8 cellular contexts compared by ENCODE assay signal in genomic region chr1:154961207-154961496, GRCh38. TPM values are rescaled to one million over a fixed set of nuclear protein-coding genes. Genes with fewer than 3 reads are reported as not detected.
DNase-seq lines count a peak whose midpoint lies in the region; ATAC-seq, FAIRE-seq and TF ChIP-seq lines count a peak whose summit lies in the region.

No MANE protein-coding gene starts in this region.

- H3K4me3 Mint-ChIP-seq in astrocyte (ENCODE audit: unreplicated experiment): peak overlapping the region; percentile 92

- peaks cover 31% of the 10 kb centered on the region for H4K20me1 ChIP-seq in astrocyte (ENCODE audit: insufficient read depth, low read length)

- WGBS in A549 (ENCODE audit: missing lambda C conversion rate): 2% methylated on average over 2 of the region's 9 CpGs
- WGBS in mesendoderm (ENCODE audit: extremely low coverage, insufficient coverage, low lambda C conversion rate): no CpG with 5 or more reads among the region's 9 CpGs

- peak overlapping the region; percentile 97 for H3K27ac ChIP-seq in A549
- peak overlapping the region; percentile 91 for H3K27ac ChIP-seq in astrocyte (ENCODE audit: low read depth, low read length)
- peak overlapping the region; percentile 90 for H3K27ac ChIP-seq in mesendoderm (ENCODE audit: low read depth, low read length)
- peak overlapping the region; percentile 96 to 97 for H3K27ac ChIP-seq in thoracic aorta

- POLR2A ChIA-PET in A549 (lab: Yijun Ruan, JAX): interaction anchor here (0.7 to 2.8 kb wide), 7 partner anchors 11 to 103 kb away, joined by 3 to 67 read pairs (median 4); partner anchors contain the start of genes CKS1B, EFNA4, FLAD1 and SHC1

- peak overlapping the region; percentile 95 for H3K56ac ChIP-seq in mesendoderm (ENCODE audit: low read length)

- no peak for TF ChIP-seq RAD21 in A549 (conservative IDR thresholded peaks at IDR 0.05 in 1 of 2, IDR thresholded peaks at IDR 0.05 in 1 of 2)

- peaks cover 17% of the 10 kb centered on the region for H3K36me3 Mint-ChIP-seq in astrocyte (ENCODE audit: low read depth, unreplicated experiment)

- H3K27ac Mint-ChIP-seq in astrocyte (ENCODE audit: unreplicated experiment): peak overlapping the region; percentile 41

- no peaks in the 10 kb centered on the region for H3K27me3 Mint-ChIP-seq in astrocyte (ENCODE audit: low read depth, unreplicated experiment)

- FAIRE-seq in A549 (lab: Jason Lieb, UNC) (no peak), astrocyte (lab: Jason Lieb, UNC) (no peak)

- no peak for TF ChIP-seq POLR2A in A549 (IDR thresholded peaks at IDR 0.05; ENCODE audit: low read length)

- H3K4me1 Mint-ChIP-seq in astrocyte (ENCODE audit: low read depth, unreplicated experiment): peaks cover 28% of the 10 kb centered on the region

- CTCF ChIA-PET in A549 (lab: Yijun Ruan, JAX): interaction anchor here (0.6 to 3.4 kb wide), 7 partner anchors 9 to 1189 kb away, joined by 3 to 19 read pairs (median 6); partner anchors contain the start of gene PMVK

- H3K4me3 ChIP-seq in A549: peak overlapping the region; percentile 74
- peak overlapping the region; percentile 75 for H3K4me3 ChIP-seq in astrocyte (ENCODE audit: insufficient read depth, low read depth, low read length)
- H3K4me3 ChIP-seq in mesendoderm (ENCODE audit: low read length): peak overlapping the region; percentile 58
- peak overlapping the region; percentile 91 for H3K4me3 ChIP-seq in thoracic aorta

- no peak overlapping the region for H3K4ac ChIP-seq in mesendoderm (ENCODE audit: low read depth, low read length)

- H3K9me3 ChIP-seq in A549 (no peaks in the 10 kb centered on the region), astrocyte (ENCODE audit: insufficient read depth, low read depth, low read length) (no peaks in the 10 kb centered on the region), thoracic aorta (no peaks in the 10 kb centered on the region)

- H3K79me2 ChIP-seq in astrocyte (ENCODE audit: insufficient read depth, low read length) (peaks cover 43% of the 10 kb centered on the region), mesendoderm (ENCODE audit: control insufficient read depth, insufficient read depth, low read length) (peaks cover 9% of the 10 kb centered on the region)

- no peaks in the 10 kb centered on the region for H3K27me3 ChIP-seq in astrocyte (ENCODE audit: insufficient read depth, low read length)
- H3K27me3 ChIP-seq in mesendoderm (ENCODE audit: insufficient read depth, low read length, poor library complexity): no peaks in the 10 kb centered on the region
- no peaks in the 10 kb centered on the region for H3K27me3 ChIP-seq in thoracic aorta (replicated peaks; ENCODE audit: insufficient read depth)

- peak overlapping the region; percentile 78 for H2AFZ ChIP-seq in astrocyte (ENCODE audit: low read depth, low read length)

- H2BK120ac ChIP-seq in mesendoderm (ENCODE audit: low read depth, low read length): no peak overlapping the region

- DNase-seq in A549 (ENCODE audit: low read depth in 1 of 2, low spot score in 1 of 2): peak in 1 of 2 experiments; percentile 73
- peak; percentile 91 for DNase-seq in HuH-7.5 (ENCODE audit: low spot score)
- DNase-seq in astrocyte (ENCODE audit: low read depth): no peak
- peak; percentile 87 for DNase-seq in mesendoderm
- no peak for DNase-seq in thoracic aorta (ENCODE audit: low spot score)
- no peak for DNase-seq in HT-29 (ENCODE audit: low spot score)

- H3K9me3 Mint-ChIP-seq in astrocyte (ENCODE audit: unreplicated experiment): no peaks in the 10 kb centered on the region

- TF ChIP-seq CTCF in A549 (IDR thresholded peaks at IDR 0.05): no peak
- TF ChIP-seq CTCF in astrocyte (IDR thresholded peaks at IDR 0.05; ENCODE audit: insufficient read depth, low read depth, low read length): no peak
- no peak for TF ChIP-seq CTCF in thoracic aorta (IDR thresholded peaks at IDR 0.05)

- H2BK15ac ChIP-seq in mesendoderm (replicated peaks; ENCODE audit: low read depth): no peak overlapping the region

- H2AK5ac ChIP-seq in mesendoderm (ENCODE audit: low read length): no peak overlapping the region

- H3K4me2 ChIP-seq in A549 (peak overlapping the region; percentile 99), astrocyte (ENCODE audit: low read length) (peak overlapping the region; percentile 87), mesendoderm (ENCODE audit: low read length) (peak overlapping the region; percentile 63)

- H4K5ac ChIP-seq in mesendoderm (ENCODE audit: low read length): no peak overlapping the region

- H3K23ac ChIP-seq in mesendoderm (ENCODE audit: low read length): no peak overlapping the region

- no peak for TF ChIP-seq EP300 in A549 (IDR thresholded peaks at IDR 0.05)

- no peak overlapping the region for H4K8ac ChIP-seq in mesendoderm (ENCODE audit: low read depth, low read length)

- H3K9ac ChIP-seq in astrocyte (ENCODE audit: low read length): peak overlapping the region; percentile 91
- peak overlapping the region; percentile 84 for H3K9ac ChIP-seq in mesendoderm (ENCODE audit: low read length)

- peaks cover 8% of the 10 kb centered on the region for H3K79me1 ChIP-seq in mesendoderm (ENCODE audit: low read length)

- no peak overlapping the region for H3K18ac ChIP-seq in mesendoderm (ENCODE audit: low read length)

- no peak overlapping the region for H2BK5ac ChIP-seq in mesendoderm (ENCODE audit: low read length)

- H3K36me3 ChIP-seq in astrocyte (ENCODE audit: insufficient read depth, low read length): peaks cover 25% of the 10 kb centered on the region
- H3K36me3 ChIP-seq in mesendoderm (ENCODE audit: control insufficient read depth, insufficient read depth, low read length): peaks cover 15% of the 10 kb centered on the region
- H3K36me3 ChIP-seq in thoracic aorta: peaks cover 30% of the 10 kb centered on the region

- ATAC-seq in A549: no peak
- no peak for ATAC-seq in thoracic aorta (ENCODE audit: insufficient number of reproducible peaks, low FRiP score, low read depth)
- no peak for ATAC-seq in GM21447 (IDR thresholded peaks at IDR 0.05; ENCODE audit: unreplicated experiment)
- no peak for ATAC-seq in HG03196 (IDR thresholded peaks at IDR 0.05; ENCODE audit: unreplicated experiment)

- H3K4me1 ChIP-seq in A549: peaks cover 32% of the 10 kb centered on the region
- peaks cover 31% of the 10 kb centered on the region for H3K4me1 ChIP-seq in astrocyte (ENCODE audit: insufficient read depth, low read length)
- peaks cover 7% of the 10 kb centered on the region for H3K4me1 ChIP-seq in mesendoderm (ENCODE audit: control insufficient read depth, low read depth, low read length)
- peaks cover 21 to 34% of the 10 kb centered on the region in 2 donors for H3K4me1 ChIP-seq in thoracic aorta (ENCODE audit: control insufficient read depth in 1 of 2, low read depth in 2 of 2)

TF ChIP-seq in A549, 52 proteins besides CTCF, POLR2A, EP300 and RAD21 (continues in another document):
- TF ChIP-seq CBX2 (IDR thresholded peaks at IDR 0.05; ENCODE audit: borderline replicate concordance, low read depth): no peak

RNA-seq across cellular contexts. Expression of gene PYGO2, which starts 0.4 kb away (rescaled TPM):
- polyA plus RNA-seq in A549 (2011; rRNA removed) (24.6 and 25.8 TPM in 2 replicates), A549 (2017; fragmentation: RNase III; extraction: RNeasy Plus Mini Kit Qiagen cat#74134 plus additional on column Dnase treatment) (15.7 to 18.9 TPM (median 18.3 TPM) in 3 replicates)
- polyA plus RNA-seq in A549 (2012; cell fraction: cytosol; rRNA removed): 10.6 and 14.7 TPM in 2 replicates
- polyA plus RNA-seq in A549 (2012; cell fraction: nucleus; rRNA removed): 20.7 and 22.9 TPM in 2 replicates
- 21.2 and 21.6 TPM in 2 replicates for polyA minus RNA-seq in A549 (2011; rRNA and poly(A)+ RNA removed)
- total RNA-seq in astrocyte (20.0 and 21.8 TPM in 2 replicates), thoracic aorta (10 to 100 TPM; 17.8 to 21.4 TPM)
- polyA plus RNA-seq in mesendoderm (2013, experiment 1 of 2): 20.1 TPM
- polyA plus RNA-seq in mesendoderm (2013, experiment 2 of 2): 18.8 TPM
- total RNA-seq in HT-29 (2014; rRNA removed; shearing (Covaris generic)): 36.3 and 43.4 TPM in 2 replicates

RNA-seq across cellular contexts. Expression of gene PBXIP1, which starts 5.3 kb away (rescaled TPM):
- polyA plus RNA-seq in A549 (2011; rRNA removed): 15.0 and 16.8 TPM in 2 replicates
- polyA plus RNA-seq in A549 (2012; cell fraction: cytosol; rRNA removed): 6.0 and 7.7 TPM in 2 replicates
- 18.0 and 20.1 TPM in 2 replicates for polyA plus RNA-seq in A549 (2012; cell fraction: nucleus; rRNA removed)
- 13.9 to 22.4 TPM (median 20.8 TPM) in 3 replicates for polyA plus RNA-seq in A549 (2017; fragmentation: RNase III; extraction: RNeasy Plus Mini Kit Qiagen cat#74134 plus additional on column Dnase treatment)
- 14.2 and 14.3 TPM in 2 replicates for polyA minus RNA-seq in A549 (2011; rRNA and poly(A)+ RNA removed)
- total RNA-seq in astrocyte: 89.2 and 96.4 TPM in 2 replicates
- polyA plus RNA-seq in mesendoderm (2013, experiment 1 of 2): 6.7 TPM
- polyA plus RNA-seq in mesendoderm (2013, experiment 2 of 2): 6.1 TPM
- 100 to 1,000 TPM; 185 to 227 TPM for total RNA-seq in thoracic aorta
- total RNA-seq in HT-29 (2014; rRNA removed; shearing (Covaris generic)): 33.3 and 42.5 TPM in 2 replicates

RNA-seq across cellular contexts. Expression of gene SHC1, which starts 9.4 kb away (rescaled TPM):
- polyA plus RNA-seq in A549 (2011; rRNA removed): 174 and 203 TPM in 2 replicates
- 156 and 206 TPM in 2 replicates for polyA plus RNA-seq in A549 (2012; cell fraction: cytosol; rRNA removed)
- 288 and 324 TPM in 2 replicates for polyA plus RNA-seq in A549 (2012; cell fraction: nucleus; rRNA removed)
- 117 to 124 TPM (median 118 TPM) in 3 replicates for polyA plus RNA-seq in A549 (2017; fragmentation: RNase III; extraction: RNeasy Plus Mini Kit Qiagen cat#74134 plus additional on column Dnase treatment)
- polyA minus RNA-seq in A549 (2011; rRNA and poly(A)+ RNA removed): 278 and 293 TPM in 2 replicates
- 391 and 397 TPM in 2 replicates for total RNA-seq in astrocyte
- 191 TPM for polyA plus RNA-seq in mesendoderm (2013, experiment 1 of 2)
- 190 TPM for polyA plus RNA-seq in mesendoderm (2013, experiment 2 of 2)
- total RNA-seq in thoracic aorta: 100 to 1,000 TPM; 129 to 174 TPM
- total RNA-seq in HT-29 (2014; rRNA removed; shearing (Covaris generic)): 112 and 120 TPM in 2 replicates

RNA-seq across cellular contexts. Expression of gene CKS1B, which starts 13.3 kb away (rescaled TPM):
- 725 and 787 TPM in 2 replicates for polyA plus RNA-seq in A549 (2011; rRNA removed)
- 882 and 1,176 TPM in 2 replicates for polyA plus RNA-seq in A549 (2012; cell fraction: cytosol; rRNA removed)
- 218 and 329 TPM in 2 replicates for polyA plus RNA-seq in A549 (2012; cell fraction: nucleus; rRNA removed)
- 345 to 366 TPM (median 356 TPM) in 3 replicates for polyA plus RNA-seq in A549 (2017; fragmentation: RNase III; extraction: RNeasy Plus Mini Kit Qiagen cat#74134 plus additional on column Dnase treatment)
- polyA minus RNA-seq in A549 (2011; rRNA and poly(A)+ RNA removed): 251 and 266 TPM in 2 replicates
- total RNA-seq in astrocyte: 36.5 and 37.9 TPM in 2 replicates
- polyA plus RNA-seq in mesendoderm (2013, experiment 1 of 2): 618 TPM
- polyA plus RNA-seq in mesendoderm (2013, experiment 2 of 2): 617 TPM
- total RNA-seq in thoracic aorta: 10 to 100 TPM; 13.5 to 23.7 TPM
- 189 and 196 TPM in 2 replicates for total RNA-seq in HT-29 (2014; rRNA removed; shearing (Covaris generic))

RNA-seq across cellular contexts. Expression of gene FLAD1, which starts 22.0 kb away (rescaled TPM):
- 43.5 and 57.1 TPM in 2 replicates for polyA plus RNA-seq in A549 (2011; rRNA removed)
- polyA plus RNA-seq in A549 (2012; cell fraction: cytosol; rRNA removed): 75.4 and 84.9 TPM in 2 replicates
- 122 and 131 TPM in 2 replicates for polyA plus RNA-seq in A549 (2012; cell fraction: nucleus; rRNA removed)
- polyA plus RNA-seq in A549 (2017; fragmentation: RNase III; extraction: RNeasy Plus Mini Kit Qiagen cat#74134 plus additional on column Dnase treatment): 34.1 to 38.2 TPM (median 36.0 TPM) in 3 replicates
- 96.6 and 131 TPM in 2 replicates for polyA minus RNA-seq in A549 (2011; rRNA and poly(A)+ RNA removed)
- 46.6 and 51.5 TPM in 2 replicates for total RNA-seq in astrocyte
- 74.3 TPM for polyA plus RNA-seq in mesendoderm (2013, experiment 1 of 2)
- 74.9 TPM for polyA plus RNA-seq in mesendoderm (2013, experiment 2 of 2)
- 10 to 100 TPM; 23.8 to 27.2 TPM for total RNA-seq in thoracic aorta
- 83.1 and 85.5 TPM in 2 replicates for total RNA-seq in HT-29 (2014; rRNA removed; shearing (Covaris generic))

Comparison
In these comparisons a context has a peak if more than half of its experiments do, and no peak if none do; other contexts are left out.
1. DNase-seq: peak in HuH-7.5 (single experiment) and mesendoderm (single experiment); none in astrocyte (single experiment), thoracic aorta (single experiment) and HT-29 (single experiment).
2. Peak in every context shown above with its lines, with median percentiles within 50 percentile points of each other: H3K27ac ChIP-seq, H3K4me2 ChIP-seq and H3K4me3 ChIP-seq.